Comparison of ENCODE assay signal across 8 cellular contexts in genomic region chr16:11976850-11977205, GRCh38. TPM values are rescaled to one million over a fixed set of nuclear protein-coding genes. Genes with fewer than 3 reads are reported as not detected.
DNase-seq lines count a peak whose midpoint lies in the region; ATAC-seq, FAIRE-seq and TF ChIP-seq lines count a peak whose summit lies in the region.

No MANE protein-coding gene starts in this region.

- H3K9me3 Mint-ChIP-seq in progenitor cell of endocrine pancreas (ENCODE audit: low read depth) = no peaks in the 10 kb centered on the region

- no peak for TF ChIP-seq EP300 in esophagus muscularis mucosa (IDR thresholded peaks at IDR 0.05)

- intact Hi-C loops in Panc1 (cut with micrococcal nuclease; ENCODE audit: unreplicated experiment) (no loop called here), esophagus muscularis mucosa (cut with DNase I) (loop anchor here (2.0 to 5.0 kb wide), 3 partner anchors 60 to 125 kb away; partner anchors contain the start of gene RSL1D1)

- WGBS in esophagus muscularis mucosa = 0% methylated on average over 7 of the region's 19 CpGs

- TF ChIP-seq POLR2A in esophagus muscularis mucosa (IDR thresholded peaks at IDR 0.05; ENCODE audit: low read depth) (no peak), H54 (IDR thresholded peaks at IDR 0.05; ENCODE audit: low read depth, low read length) (no peak)

- H3K4me1 Mint-ChIP-seq in progenitor cell of endocrine pancreas (ENCODE audit: low read depth) = peaks cover 22% of the 10 kb centered on the region

- no peaks in the 10 kb centered on the region for H3K9me3 ChIP-seq in Panc1 (ENCODE audit: control insufficient read depth, insufficient read depth, low read depth, low read length)
- H3K9me3 ChIP-seq in esophagus muscularis mucosa = no peaks in the 10 kb centered on the region

- peak overlapping the region; percentile 73 to 86 for H3K4me3 ChIP-seq in Panc1 (ENCODE audit: low read depth in 2 of 2, low read length in 2 of 2)
- peak overlapping the region; percentile 73 to 98 (median 87) for H3K4me3 ChIP-seq in esophagus muscularis mucosa

- H3K36me3 ChIP-seq in Panc1 (ENCODE audit: control insufficient read depth, insufficient read depth, low read length) (no peaks in the 10 kb centered on the region), esophagus muscularis mucosa (peaks cover 0 to 8% (median 4%) of the 10 kb centered on the region in 4 donors)

- POLR2A ChIA-PET in Panc1 (lab: Charles Lee) = interaction anchor here (0.6 kb wide), 1 partner anchor 64 kb away, joined by 3 read pairs; no protein-coding TSS in a partner anchor

- no peaks in the 10 kb centered on the region for H3K27me3 ChIP-seq in Panc1 (ENCODE audit: control insufficient read depth, insufficient read depth, low read length)
- no peaks in the 10 kb centered on the region for H3K27me3 ChIP-seq in esophagus muscularis mucosa

- no TSS peak for BruUV-seq in Panc1 (replicated peaks; lab: Mats Ljungman, UMichigan)

- CTCF ChIA-PET in Panc1 (lab: Charles Lee) = interaction anchor here (1.1 kb wide), 1 partner anchor 91 kb away, joined by 5 read pairs; no protein-coding TSS in a partner anchor

- H3K4me1 ChIP-seq in Panc1 (ENCODE audit: control insufficient read depth, insufficient read depth, low read length) (peaks cover 6% of the 10 kb centered on the region; the same call in 1 of the 2 replicates), esophagus muscularis mucosa (peaks cover 23 to 31% (median 29%) of the 10 kb centered on the region in 4 donors)

- peak overlapping the region; percentile 94 for H3K4me3 Mint-ChIP-seq in progenitor cell of endocrine pancreas (ENCODE audit: low read depth)

- TF ChIP-seq CTCF in Panc1 (IDR thresholded peaks at IDR 0.05) (no peak), esophagus muscularis mucosa (IDR thresholded peaks at IDR 0.05) (no peak), progenitor cell of endocrine pancreas (IDR thresholded peaks at IDR 0.05; ENCODE audit: unreplicated experiment) (no peak)

- peak; percentile 15 for ATAC-seq in GM21723 (IDR thresholded peaks at IDR 0.05; ENCODE audit: unreplicated experiment)
- peak; percentile 32; the same call in 1 of the 2 replicates for ATAC-seq in Panc1
- no peak for ATAC-seq in GM18907 (IDR thresholded peaks at IDR 0.05; ENCODE audit: unreplicated experiment)

- H3K27ac ChIP-seq in Panc1 (ENCODE audit: low read length) = peak overlapping the region; percentile 78
- peak overlapping the region; percentile 84 to 88 (median 86) for H3K27ac ChIP-seq in esophagus muscularis mucosa (replicated peaks in 1 of 4)

- no peaks in the 10 kb centered on the region for H3K27me3 Mint-ChIP-seq in progenitor cell of endocrine pancreas

- in situ Hi-C loops in Panc1 (cut with HindIII; ENCODE audit: low pct_unique_long_range_greater_than_20kb, low sequenced_read_pairs) = no loop called here

- no peak for DNase-seq in Panc1 (ENCODE audit: low read depth, low spot score)
- DNase-seq in esophagus muscularis mucosa (ENCODE audit: extremely low spot score) = no peak
- no peak for DNase-seq in progenitor cell of endocrine pancreas (ENCODE audit: low spot score, unreplicated experiment)
- DNase-seq in COR-L47 (lab: John Stamatoyannopoulos, UW) = no peak
- DNase-seq in H54 (ENCODE audit: insufficient read length, low spot score) = no peak
- no peak for DNase-seq in NOMO-1 (lab: John Stamatoyannopoulos, UW; ENCODE audit: unreplicated experiment in 2 of 2)

- H3K36me3 Mint-ChIP-seq in progenitor cell of endocrine pancreas (ENCODE audit: insufficient read depth) = peaks cover 2% of the 10 kb centered on the region

- FAIRE-seq in H54 (lab: Jason Lieb, UNC) = no peak

- H3K27ac Mint-ChIP-seq in progenitor cell of endocrine pancreas = peak overlapping the region; percentile 83

RNA-seq across cellular contexts. Expression of gene SNX29, which starts 0.3 kb away (rescaled TPM):
- 8.5 TPM for total RNA-seq in Panc1 (2021; ENCODE audit: unreplicated experiment)
- polyA plus RNA-seq in Panc1 (2012; ENCODE audit: insufficient read length) = 4.9 TPM
- total RNA-seq in esophagus muscularis mucosa = 10 to 100 TPM; 17.4 to 26.7 (median 22.3) TPM
- total RNA-seq in progenitor cell of endocrine pancreas = 19.3 and 20.1 TPM in 2 replicates

RNA-seq across cellular contexts. Expression of gene TNFRSF17, which starts 11.8 kb away (rescaled TPM):
- not detected for total RNA-seq in Panc1 (2021; ENCODE audit: unreplicated experiment)
- not detected for polyA plus RNA-seq in Panc1 (2012; ENCODE audit: insufficient read length)
- not detected for total RNA-seq in esophagus muscularis mucosa
- not detected in 2 replicates for total RNA-seq in progenitor cell of endocrine pancreas

RNA-seq across cellular contexts. Expression of gene NPIPB2, which starts 35.0 kb away (rescaled TPM):
- total RNA-seq in Panc1 (2021; ENCODE audit: unreplicated experiment) (10.3 TPM), esophagus muscularis mucosa (10 to 100 TPM in 2 of 4 donors, 1 to 10 TPM in 1, under 1 TPM in 1; 0.66 to 12.3 (median 8.7) TPM), progenitor cell of endocrine pancreas (16.6 and 19.3 TPM in 2 replicates)
- polyA plus RNA-seq in Panc1 (2012; ENCODE audit: insufficient read length) = 4.5 TPM
